In genomic region chr13:24271611-24272451, GRCh38 we compare ENCODE assay signal across 8 cellular contexts. TPM values are rescaled to one million over a fixed set of nuclear protein-coding genes. Genes with fewer than 3 reads are reported as not detected.
DNase-seq lines count a peak whose midpoint lies in the region; ATAC-seq and TF ChIP-seq lines count a peak whose summit lies in the region.

No MANE protein-coding gene starts in this region.

- peak overlapping the region; percentile 98 for H3K23ac ChIP-seq in IMR-90 (ENCODE audit: low read depth, low read length)

- H3K79me1 ChIP-seq in IMR-90 (ENCODE audit: low read depth in 1 of 2, low read length in 2 of 2), result peaks cover 30 to 63% of the 10 kb centered on the region in 2 experiments

- H2BK5ac ChIP-seq in IMR-90 (ENCODE audit: low read depth, low read length, poor library complexity, severe bottlenecking), result peak overlapping the region; percentile 61

- H4K5ac ChIP-seq in IMR-90 (ENCODE audit: low read depth, low read length), result peak overlapping the region; percentile 47

- H3K4me1 ChIP-seq in IMR-90 (ENCODE audit: control insufficient read depth, insufficient read depth, low read length), result peaks cover 18% of the 10 kb centered on the region
- peaks cover 14% of the 10 kb centered on the region for H3K4me1 ChIP-seq in mesodermal cell (ENCODE audit: control insufficient read depth, insufficient read depth, low read length, poor library complexity, severe bottlenecking)
- peaks cover 0 to 57% (median 25%) of the 10 kb centered on the region in 5 donors for H3K4me1 ChIP-seq in subcutaneous abdominal adipose tissue (ENCODE audit: control insufficient read depth in 5 of 5, insufficient read depth in 5 of 5, low read length in 5 of 5)

- peak overlapping the region; percentile 11 to 23; a peak in 3 of 4 replicates for H4K8ac ChIP-seq in IMR-90 (ENCODE audit: low read depth in 2 of 2, low read length in 2 of 2)

- no peak for TF ChIP-seq CTCF in IMR-90 (conservative IDR thresholded peaks at IDR 0.05; ENCODE audit: low read depth, low read length)

- peak overlapping the region; percentile 68 for H2BK120ac ChIP-seq in IMR-90 (ENCODE audit: low read depth, low read length)

- DNase-seq in COLO829 (ENCODE audit: low spot score) (peak; percentile 89), IMR-90 (peak; percentile 76), NCI-H1436 (lab: John Stamatoyannopoulos, UW) (no peak)
- peak; percentile 69 for DNase-seq in activated CD4-positive, alpha-beta T cell treated with anti-CD3 and anti-CD28 coated beads, Interleukin-2, amount 50 U/mL, for 1 hour
- DNase-seq in effector CD4-positive, alpha-beta T cell, result peak; percentile 63

- POLR2A ChIA-PET in IMR-90 (lab: Charles Lee; ENCODE audit: unreplicated experiment), result no interaction called here

- 0 out of 2 replicates have a peak, but pooled peaks cover 2% of the 10 kb centered on the region for H4K20me1 ChIP-seq in IMR-90 (ENCODE audit: insufficient read depth, low read length)

- peak overlapping the region; percentile 17; the same call in 1 of the 2 replicates for H2AK5ac ChIP-seq in IMR-90 (ENCODE audit: low read depth, low read length)

- H4K91ac ChIP-seq in IMR-90 (ENCODE audit: insufficient read depth, low read depth, low read length), result peak overlapping the region; percentile 66

- H3K36me3 ChIP-seq in IMR-90 (ENCODE audit: control insufficient read depth, insufficient read depth, low read length) (no peaks in the 10 kb centered on the region), mesodermal cell (ENCODE audit: control insufficient read depth, insufficient read depth, low read length) (peaks cover 2% of the 10 kb centered on the region), subcutaneous abdominal adipose tissue (ENCODE audit: control insufficient read depth in 5 of 5, insufficient read depth in 5 of 5, low read length in 5 of 5) (no peaks in the 10 kb centered on the region)

- ATAC-seq in GM21447 (IDR thresholded peaks at IDR 0.05; ENCODE audit: unreplicated experiment) (peak; percentile 42), IMR-90 (ENCODE audit: low read depth) (peak; percentile 74)

- 21% methylated on average over 8 of the region's 25 CpGs; no CpG with 5 or more reads in 1 of the 2 experiments for WGBS in IMR-90 (ENCODE audit: extremely low coverage in 2 of 2, insufficient read length in 1 of 2), 2 experiments
- WGBS in mesodermal cell (ENCODE audit: insufficient coverage in 2 of 2), 2 experiments, result 86 to 89% methylated on average over 19 to 21 of the region's 25 CpGs

- peak overlapping the region; percentile 99 for H3K4me2 ChIP-seq in IMR-90 (ENCODE audit: low read depth, low read length)

- peaks cover 12% of the 10 kb centered on the region; the same call in 1 of the 2 replicates for H3K9me1 ChIP-seq in IMR-90 (ENCODE audit: insufficient read depth, low read length)

- no peak for TF ChIP-seq POLR2A in IMR-90 (IDR thresholded peaks at IDR 0.05; ENCODE audit: low read depth, low read length)

- intact Hi-C loops in IMR-90 (cut with micrococcal nuclease), result no loop called here

- peak overlapping the region; percentile 19 for H3K4me3 ChIP-seq in IMR-90 (ENCODE audit: insufficient read depth, low read depth, low read length)
- H3K4me3 ChIP-seq in mesodermal cell (ENCODE audit: extremely low read depth, insufficient read depth, low read length, poor library complexity, severe bottlenecking), result no peak overlapping the region
- peak overlapping the region; percentile 43 to 62 (median 61) for H3K4me3 ChIP-seq in subcutaneous abdominal adipose tissue (ENCODE audit: low read depth in 1 of 5, low read length in 5 of 5)

- no TSS peak for BruUV-seq in IMR-90 (replicated peaks; lab: Mats Ljungman, UMichigan)

- H3K18ac ChIP-seq in IMR-90 (ENCODE audit: low read depth, low read length), result peak overlapping the region; percentile 61

- peak overlapping the region; percentile 69 for H2AK9ac ChIP-seq in IMR-90 (replicated peaks; ENCODE audit: low read depth, low read length, poor library complexity)

- H3K4ac ChIP-seq in IMR-90 (ENCODE audit: low read depth, low read length), result peak overlapping the region; percentile 50

- H2BK15ac ChIP-seq in IMR-90 (ENCODE audit: low read depth, low read length), result peak overlapping the region; percentile 55; the same call in 1 of the 3 replicates

- no peaks in the 10 kb centered on the region for H3K9me3 ChIP-seq in IMR-90 (ENCODE audit: control insufficient read depth, insufficient read depth, low read length)
- H3K9me3 ChIP-seq in mesodermal cell (ENCODE audit: control insufficient read depth, low read length), result no peaks in the 10 kb centered on the region
- no peaks in the 10 kb centered on the region for H3K9me3 ChIP-seq in subcutaneous abdominal adipose tissue (ENCODE audit: control insufficient read depth in 5 of 5, low read length in 5 of 5)

- H3K27ac ChIP-seq in IMR-90 (ENCODE audit: insufficient read depth, low read length), result peak overlapping the region; percentile 50
- peak overlapping the region; percentile 74 for H3K27ac ChIP-seq in mesodermal cell (ENCODE audit: low read depth, low read length, severe bottlenecking)
- H3K27ac ChIP-seq in subcutaneous abdominal adipose tissue (ENCODE audit: low read depth, low read length), result peak overlapping the region; percentile 52

- TF ChIP-seq RAD21 in IMR-90 (IDR thresholded peaks at IDR 0.05; ENCODE audit: low read length), result no peak

- dilution Hi-C loops in IMR-90 (cut with HindIII; ENCODE audit: low sequenced_read_pairs, unreplicated experiment), result no loop called here

- peak overlapping the region; percentile 78 for H3K14ac ChIP-seq in IMR-90 (replicated peaks; ENCODE audit: low read depth, low read length)

- CTCF ChIA-PET in IMR-90 (lab: Yijun Ruan, JAX), result interaction anchor here (1.1 kb wide), 1 partner anchor 17 kb away, joined by 3 read pairs; no protein-coding TSS in a partner anchor

- in situ Hi-C loops in IMR-90 (cut with MboI; ENCODE audit: low sequenced_read_pairs), result no loop called here

- H3K27me3 ChIP-seq in IMR-90 (ENCODE audit: control insufficient read depth, insufficient read depth, low read length), result no peaks in the 10 kb centered on the region
- no peaks in the 10 kb centered on the region for H3K27me3 ChIP-seq in subcutaneous abdominal adipose tissue (ENCODE audit: control insufficient read depth in 5 of 5, insufficient read depth in 4 of 5, low read length in 5 of 5)

- 0 out of 2 replicates have a peak overlapping the region, but pooled peaks have one; percentile 37 for H3K56ac ChIP-seq in IMR-90 (ENCODE audit: extremely low read depth, insufficient read depth, low read length)

- H2BK20ac ChIP-seq in IMR-90 (ENCODE audit: low read depth, low read length), result peak overlapping the region; percentile 13; the same call in 1 of the 2 replicates

- peak overlapping the region; percentile 90 for H2AFZ ChIP-seq in IMR-90 (replicated peaks; ENCODE audit: low read length, poor library complexity)

- peak overlapping the region; percentile 45 for H3K9ac ChIP-seq in IMR-90 (ENCODE audit: low read depth, low read length)
- H3K9ac ChIP-seq in subcutaneous abdominal adipose tissue (ENCODE audit: low read length in 5 of 5), result peak overlapping the region; percentile 43 to 71 (median 63)

TF ChIP-seq in IMR-90, 13 proteins besides CTCF, POLR2A, EP300 and RAD21:
- TF ChIP-seq USF2 (IDR thresholded peaks at IDR 0.05; ENCODE audit: low read depth, low read length), result no peak
- no peak for TF ChIP-seq CEBPB (IDR thresholded peaks at IDR 0.05; ENCODE audit: low read depth, low read length)
- 0 out of 2 replicates have a peak, but pooled peaks have one; percentile 20 for TF ChIP-seq MXI1 (IDR thresholded peaks at IDR 0.05; ENCODE audit: borderline replicate concordance, low read depth, low read length)
- TF ChIP-seq RFX5 (IDR thresholded peaks at IDR 0.05; ENCODE audit: low read depth, low read length), result no peak

RNA-seq across cellular contexts. Expression of gene C1QTNF9, which starts 37.5 kb away (rescaled TPM):
- total RNA-seq in IMR-90 (2012; rRNA removed), result under 0.01 and 0.18 TPM in 2 replicates
- 0.21 and 0.22 TPM in 2 replicates for polyA plus RNA-seq in IMR-90 (2012; rRNA removed)
- polyA plus RNA-seq in IMR-90 (2012; cell fraction: cytosol; rRNA removed), result 0.02 and 0.14 TPM in 2 replicates
- 0.08 and 0.49 TPM in 2 replicates for polyA plus RNA-seq in IMR-90 (2012; cell fraction: nucleus; rRNA removed; ENCODE audit: low replicate concordance)
- not detected for polyA plus RNA-seq in mesodermal cell (2013, experiment 1 of 2)
- polyA plus RNA-seq in mesodermal cell (2013, experiment 2 of 2), result not detected
